In genomic region chr17:31467502-31468256, GRCh38 we compare ENCODE assay signal across 15 cellular contexts.
DNase-seq lines count a peak whose midpoint lies in the region; ATAC-seq, FAIRE-seq and TF ChIP-seq lines count a peak whose summit lies in the region.
"Had no signal": no experiment of that assay in that cellular context is flagged by ENCODE, and none has a peak within 500 bp of the region (broad histone marks: within the 10 kb centered on the region; RNA-seq: fewer than 3 reads in every experiment).

No MANE protein-coding gene starts in this region.

- H3K79me2 ChIP-seq in H1 (ENCODE audit: control insufficient read depth in 1 of 2, insufficient read depth in 2 of 2, low read length in 2 of 2) = no peaks in the 10 kb centered on the region
- no peaks in the 10 kb centered on the region for H3K79me2 ChIP-seq in HepG2 (ENCODE audit: insufficient read depth, low read length)

- intact Hi-C loops in HepG2 (cut with micrococcal nuclease; ENCODE audit: unreplicated experiment) = no loop called here

- TF ChIP-seq POLR2A in H1 (IDR thresholded peaks at IDR 0.05; ENCODE audit: control extremely low read depth in 1 of 2, low read depth in 2 of 2, low read length in 2 of 2) = no peak
- no peak; a peak in 1 of 4 replicates for TF ChIP-seq POLR2A in HepG2 (IDR thresholded peaks at IDR 0.05; ENCODE audit: insufficient read depth in 1 of 2, low read depth in 2 of 2, low read length in 2 of 2)

- H3K79me1 ChIP-seq in H1 (ENCODE audit: low read depth, low read length) = no peaks in the 10 kb centered on the region

- DNase-seq in activated naive CD4-positive, alpha-beta T cell treated with anti-CD3 and anti-CD28 coated beads, Interleukin-2, amount 10 ng/mL, durations not matched to agents 7 days and 5 days = no peak
- no peak for DNase-seq in activated naive CD4-positive, alpha-beta T cell (lab: John Stamatoyannopoulos, UW)
- DNase-seq in H1 (ENCODE audit: low read depth in 1 of 2, low spot score in 2 of 2) = peak in 1 of 2 experiments; percentile 58
- DNase-seq in HepG2 (ENCODE audit: low spot score) = peak; percentile 91
- peak; percentile 91 for DNase-seq in superior temporal gyrus (ENCODE audit: extremely low spot score)
- no peak for DNase-seq in NOMO-1 treated with dmso at 0.1 percent for 144 hours (lab: John Stamatoyannopoulos, UW; ENCODE audit: unreplicated experiment)
- no peak for DNase-seq in SW480 (ENCODE audit: low spot score)
- DNase-seq: activated T-cell treated with anti-CD3 and anti-CD28 coated beads, Interleukin-2, amount 50 U/mL, for 4 hours; esophagus squamous epithelium; GM23248; immature natural killer cell; NCI-H187; WERI-Rb-1 had no signal

- CTCF ChIA-PET in activated naive CD4-positive, alpha-beta T cell treated with anti-CD3 and anti-CD28 coated beads, Interleukin-2, amount 10 ng/mL, durations not matched to agents 7 days and 5 days (lab: Charles Lee) = interaction anchor here (0.7 to 1.6 kb wide), 2 partner anchors 9 to 31 kb away, joined by 3 to 4 read pairs; no protein-coding TSS in a partner anchor
- CTCF ChIA-PET in H1 (lab: Charles Lee; ENCODE audit: partially characterized antibody) = interaction anchor here (1.0 to 3.4 kb wide), 17 partner anchors 7 to 375 kb away, joined by 3 to 19 read pairs (median 4); no protein-coding TSS in a partner anchor
- CTCF ChIA-PET in HepG2 (lab: Yijun Ruan, JAX; ENCODE audit: low intra/inter-chr PET ratio, low total read pairs) = no interaction called here

- no peak overlapping the region for H3K4me3 Mint-ChIP-seq in activated naive CD4-positive, alpha-beta T cell treated with anti-CD3 and anti-CD28 coated beads, Interleukin-2, amount 10 ng/mL, durations not matched to agents 7 days and 5 days
- H3K4me3 Mint-ChIP-seq: activated T-cell treated with anti-CD3 and anti-CD28 coated beads, Interleukin-2, amount 50 U/mL, for 4 hours; immature natural killer cell; nephron had no signal

- H3K4me2 ChIP-seq in H1 (ENCODE audit: insufficient read depth in 1 of 2, low read depth in 2 of 2, low read length in 2 of 2) = peak overlapping the region; percentile 7 to 40; a peak in 3 of 4 replicates
- peak overlapping the region; percentile 67 for H3K4me2 ChIP-seq in HepG2 (ENCODE audit: low read depth, low read length)

- peak overlapping the region; percentile 61 for H4K91ac ChIP-seq in H1 (replicated peaks; ENCODE audit: insufficient read length, low read length)

- TF ChIP-seq CTCF in H1 (IDR thresholded peaks at IDR 0.05; ENCODE audit: control extremely low read depth in 1 of 3, insufficient read depth in 1 of 3, low read depth in 1 of 3, low read length in 3 of 3) (no peak), HepG2 (CRISPR knock-in tag; IDR thresholded peaks at IDR 0.05) (no peak)

- in situ Hi-C loops in HepG2 (cut with HindIII; ENCODE audit: extremely low pct_ligation_motif_present, low pct_unique_long_range_greater_than_20kb) = no loop called here

- TSS peak; percentile 80 for BruUV-seq in HepG2 (replicated peaks; lab: Mats Ljungman, UMichigan)

- no peak overlapping the region for H3K23ac ChIP-seq in H1 (ENCODE audit: insufficient read length)

- no peak overlapping the region for H2BK120ac ChIP-seq in H1 (replicated peaks; ENCODE audit: low read depth, low read length)

- peak overlapping the region; percentile 82; the same call in 1 of the 2 replicates for H2BK20ac ChIP-seq in H1 (ENCODE audit: low read length)

- H3K56ac ChIP-seq in H1 (replicated peaks; ENCODE audit: insufficient read length, low read depth, low read length) = no peak overlapping the region

- H3K27ac Mint-ChIP-seq in activated naive CD4-positive, alpha-beta T cell treated with anti-CD3 and anti-CD28 coated beads, Interleukin-2, amount 10 ng/mL, durations not matched to agents 7 days and 5 days = peak overlapping the region; percentile 38

- H3K4me3 ChIP-seq in H1 (ENCODE audit: extremely low read depth in 1 of 4, insufficient read depth in 2 of 4, low read depth in 3 of 4, low read length in 4 of 4) (no peak overlapping the region), HepG2 (replicated peaks in 1 of 3; ENCODE audit: insufficient read depth in 1 of 3, low read depth in 2 of 3, low read length in 3 of 3) (peak overlapping the region in 1 of 3 experiments; percentile 18; a peak in 1 of 6 replicates)
- H3K4me3 ChIP-seq: esophagus squamous epithelium, GM23248 had no signal

- H4K5ac ChIP-seq in H1 (ENCODE audit: insufficient read length, low read depth, low read length) = no peak overlapping the region

- H2AFZ ChIP-seq in H1 (ENCODE audit: low read length) (no peak overlapping the region; the same call in none of the 2 replicates), HepG2 (ENCODE audit: low read length) (peak overlapping the region; percentile 5)
- H2AFZ ChIP-seq: GM23248 had no signal

- H3K27me3 ChIP-seq in H1 (replicated peaks in 1 of 4; ENCODE audit: control insufficient read depth in 3 of 4, extremely low read depth in 1 of 4, insufficient read depth in 3 of 4, low read length in 3 of 4) (no peaks in the 10 kb centered on the region), HepG2 (ENCODE audit: control insufficient read depth in 1 of 2, insufficient read depth in 2 of 2, low read length in 2 of 2) (no peaks in the 10 kb centered on the region)
- H3K27me3 ChIP-seq: esophagus squamous epithelium had no signal

- no peak overlapping the region for H3K4ac ChIP-seq in H1 (replicated peaks; ENCODE audit: insufficient read length, low read depth, low read length)

- peak overlapping the region; percentile 37; the same call in 1 of the 2 replicates for H4K8ac ChIP-seq in H1 (ENCODE audit: extremely low read depth, insufficient read depth, low read length)

- H4K20me1 ChIP-seq in H1 (replicated peaks in 1 of 2; ENCODE audit: control insufficient read depth in 1 of 2, insufficient read depth in 2 of 2, low read length in 2 of 2) (no peaks in the 10 kb centered on the region), HepG2 (ENCODE audit: insufficient read depth, low read length) (no peaks in the 10 kb centered on the region)

- ATAC-seq in HepG2 (peak; percentile 89), GM18520 (IDR thresholded peaks at IDR 0.05; ENCODE audit: unreplicated experiment) (no peak)
- ATAC-seq: activated T-cell treated with anti-CD3 and anti-CD28 coated beads, Interleukin-2, amount 50 U/mL, for 4 hours had no signal

- peaks cover 12% of the 10 kb centered on the region for H3K27me3 Mint-ChIP-seq in activated naive CD4-positive, alpha-beta T cell treated with anti-CD3 and anti-CD28 coated beads, Interleukin-2, amount 10 ng/mL, durations not matched to agents 7 days and 5 days

- peak overlapping the region; percentile 52; the same call in 1 of the 2 replicates for H3K27ac ChIP-seq in H1 (ENCODE audit: low read depth, low read length)
- H3K27ac ChIP-seq in HepG2 (ENCODE audit: extremely low read length, insufficient read depth, low read length) = peak overlapping the region; percentile 88
- H3K27ac ChIP-seq: esophagus squamous epithelium, GM23248, WERI-Rb-1 had no signal

- H3K4me1 Mint-ChIP-seq in activated naive CD4-positive, alpha-beta T cell treated with anti-CD3 and anti-CD28 coated beads, Interleukin-2, amount 10 ng/mL, durations not matched to agents 7 days and 5 days = peaks cover 25% of the 10 kb centered on the region

- H3K9me3 Mint-ChIP-seq in activated naive CD4-positive, alpha-beta T cell treated with anti-CD3 and anti-CD28 coated beads, Interleukin-2, amount 10 ng/mL, durations not matched to agents 7 days and 5 days = no peaks in the 10 kb centered on the region
- H3K9me3 Mint-ChIP-seq: activated T-cell treated with anti-CD3 and anti-CD28 coated beads, Interleukin-2, amount 50 U/mL, for 4 hours; immature natural killer cell; nephron had no signal

- H3K36me3 ChIP-seq in H1 (ENCODE audit: control insufficient read depth in 2 of 4, insufficient read depth in 4 of 4, low read length in 3 of 4) (no peaks in the 10 kb centered on the region), HepG2 (replicated peaks in 1 of 2; ENCODE audit: control insufficient read depth in 1 of 2, insufficient read depth in 2 of 2, low read length in 2 of 2) (no peaks in the 10 kb centered on the region)
- H3K36me3 ChIP-seq: esophagus squamous epithelium, WERI-Rb-1 had no signal

- H3K9me3 ChIP-seq in H1 (ENCODE audit: insufficient read depth in 2 of 2, low read depth in 1 of 2, low read length in 1 of 2) = no peaks in the 10 kb centered on the region
- H3K9me3 ChIP-seq in HepG2 (ENCODE audit: low read length) = no peaks in the 10 kb centered on the region
- H3K9me3 ChIP-seq: esophagus squamous epithelium had no signal

- no peak for TF ChIP-seq EP300 in H1 (IDR thresholded peaks at IDR 0.05; ENCODE audit: borderline replicate concordance in 1 of 2, low read depth in 2 of 2, low read length in 2 of 2)
- peak; percentile 53 to 86; a peak in 3 of 4 replicates for TF ChIP-seq EP300 in HepG2 (IDR thresholded peaks at IDR 0.05; ENCODE audit: low read depth in 2 of 2, low read length in 2 of 2)
- no peak for TF ChIP-seq EP300 in HepG2 (CRISPR knock-in tag; IDR thresholded peaks at IDR 0.05; ENCODE audit: borderline replicate concordance)

- H3K4me1 ChIP-seq in H1 (replicated peaks in 1 of 4; ENCODE audit: control insufficient read depth in 3 of 4, insufficient read depth in 4 of 4, low read length in 3 of 4) = peaks cover 9 to 34% (median 19%) of the 10 kb centered on the region in 4 experiments
- peaks cover 85% of the 10 kb centered on the region for H3K4me1 ChIP-seq in HepG2 (ENCODE audit: insufficient read depth, low read length)
- H3K4me1 ChIP-seq: esophagus squamous epithelium had no signal

- H2BK15ac ChIP-seq in H1 (ENCODE audit: low read length) = no peak overlapping the region; the same call in 1 of the 2 replicates

- H3K14ac ChIP-seq in H1 (ENCODE audit: insufficient read length) = no peak overlapping the region

- 0 out of 2 replicates have a peak overlapping the region, but pooled peaks have one; percentile 49 for H3K18ac ChIP-seq in H1 (ENCODE audit: extremely low read depth, low read length)

- H2AK5ac ChIP-seq in H1 (ENCODE audit: low read depth, low read length) = no peak overlapping the region

- no peaks in the 10 kb centered on the region for H3K23me2 ChIP-seq in H1 (ENCODE audit: low read depth, low read length)

- peak overlapping the region; percentile 7; the same call in 1 of the 2 replicates for H2BK12ac ChIP-seq in H1 (ENCODE audit: low read depth, low read length)

- TF ChIP-seq RAD21 in H1 (IDR thresholded peaks at IDR 0.05 in 1 of 2, conservative IDR thresholded peaks at IDR 0.05 in 1 of 2; ENCODE audit: low read depth in 2 of 2, low read length in 2 of 2) (no peak), HepG2 (CRISPR knock-in tag; IDR thresholded peaks at IDR 0.05) (peak; percentile 56; the same call in 1 of the 2 replicates)

- H3K36me3 Mint-ChIP-seq in activated naive CD4-positive, alpha-beta T cell treated with anti-CD3 and anti-CD28 coated beads, Interleukin-2, amount 10 ng/mL, durations not matched to agents 7 days and 5 days = no peaks in the 10 kb centered on the region
- H3K36me3 Mint-ChIP-seq: immature natural killer cell had no signal

- H3K9ac ChIP-seq in H1 (replicated peaks in 1 of 4; ENCODE audit: extremely low read depth in 1 of 4, low read depth in 3 of 4, low read length in 3 of 4) = no peak overlapping the region
- peak overlapping the region; percentile 54 for H3K9ac ChIP-seq in HepG2 (ENCODE audit: insufficient read depth, low read depth, low read length)
- H3K9ac ChIP-seq: GM23248 had no signal

- 53% methylated on average over 11 of the region's 11 CpGs; no CpG with 5 or more reads in 1 of the 2 experiments for WGBS in H1 (ENCODE audit: extremely low coverage in 1 of 2, insufficient coverage in 1 of 2, insufficient read length in 1 of 2, insufficient replicate concordance in 2 of 2, low coverage in 1 of 2, low lambda C conversion rate in 2 of 2, missing lambda C conversion rate in 1 of 2), 2 experiments
- WGBS in HepG2 (ENCODE audit: low lambda C conversion rate) = 14% methylated on average over 11 of the region's 11 CpGs

- POLR2A ChIA-PET in H1 (lab: Charles Lee; ENCODE audit: partially characterized antibody) = interaction anchor here (0.7 to 1.6 kb wide), 5 partner anchors 9 to 31 kb away, joined by 3 to 4 read pairs (median 3); no protein-coding TSS in a partner anchor
- POLR2A ChIA-PET in HepG2 (lab: Yijun Ruan, JAX) = interaction anchor here (0.8 to 6.8 kb wide), 16 partner anchors 8 to 82 kb away, joined by 3 to 104 read pairs (median 8); no protein-coding TSS in a partner anchor

- H2BK5ac ChIP-seq in H1 (ENCODE audit: low read depth, low read length) = peak overlapping the region; percentile 14; the same call in 1 of the 2 replicates

- FAIRE-seq in H1 (lab: Jason Lieb, UNC) = peak; percentile 13
- FAIRE-seq in HepG2 (lab: Jason Lieb, UNC) = peak; percentile 90

Comparison
In these comparisons a context has a peak if more than half of its experiments do, and no peak if none do; other contexts are left out.
1. DNase-seq: peak in HepG2 (single experiment) and superior temporal gyrus (single experiment); none in activated naive CD4-positive, alpha-beta T cell treated with anti-CD3 and anti-CD28 coated beads, Interleukin-2, amount 10 ng/mL, durations not matched to agents 7 days and 5 days (single experiment), activated naive CD4-positive, alpha-beta T cell (0 of 4), NOMO-1 treated with dmso at 0.1 percent for 144 hours (single experiment) and SW480 (single experiment).